Comparison of ENCODE assay signal across 8 cellular contexts in genomic region chr9:127930298-127931091, GRCh38. TPM values are rescaled to one million over a fixed set of nuclear protein-coding genes. Genes with fewer than 3 reads are reported as not detected.
DNase-seq lines count a peak whose midpoint lies in the region; ATAC-seq and TF ChIP-seq lines count a peak whose summit lies in the region.

TSS of gene PIP5KL1 (minus strand) at chr9:127930777. CDS start at chr9:127930752, 25 bp downstream.

- TF ChIP-seq CTCF in AG04450 (IDR thresholded peaks at IDR 0.05; ENCODE audit: low read depth, low read length) = peak; percentile 37
- TF ChIP-seq CTCF in left lung (IDR thresholded peaks at IDR 0.05) = no peak

- H3K36me3 ChIP-seq in left lung = peaks cover 0 to 14% of the 10 kb centered on the region in 2 donors

- peaks cover 26 to 51% of the 10 kb centered on the region in 2 donors for H3K4me1 ChIP-seq in left lung

- ATAC-seq in GM18517 (IDR thresholded peaks at IDR 0.05; ENCODE audit: unreplicated experiment) = peak; percentile 68
- peak; percentile 73 for ATAC-seq in HG02973 (IDR thresholded peaks at IDR 0.05; ENCODE audit: unreplicated experiment)
- peak; percentile 82 for ATAC-seq in left lung

- DNase-seq in AG04450 (ENCODE audit: low read depth, low spot score) (no peak), NCI-H345 (lab: John Stamatoyannopoulos, UW) (peak; percentile 86), dermis blood vessel endothelial cell (peak; percentile 87), left lung (peak; percentile 83 to 93)
- peak; percentile 77 for DNase-seq in activated CD4-positive, alpha-beta T cell treated with anti-CD3 and anti-CD28 coated beads, Interleukin-2, amount 10 ng/mL, durations not matched to agents 7 days and 5 days
- peak; percentile 41 for DNase-seq in stimulated activated CD4-positive, alpha-beta T cell treated with anti-CD3 and anti-CD28 coated beads, Interleukin-2, amount 100 ng/mL, for 4 hours (ENCODE audit: low read depth)

- peak within 1 kb of the TSS; percentile 68 for H3K27ac Mint-ChIP-seq in activated CD4-positive, alpha-beta T cell treated with anti-CD3 and anti-CD28 coated beads, Interleukin-2, amount 10 ng/mL, durations not matched to agents 7 days and 5 days

- H3K27ac ChIP-seq in AG04450 (ENCODE audit: low read depth, low read length) (peak within 1 kb of the TSS; percentile 90), left lung (peak within 1 kb of the TSS; percentile 71 to 77)

- H3K27me3 ChIP-seq in AG04450 (ENCODE audit: control insufficient read depth, insufficient read depth, low read length) = no peaks in the 10 kb centered on the region
- peaks cover 0 to 61% of the 10 kb centered on the region in 2 donors for H3K27me3 ChIP-seq in left lung

- H3K4me1 Mint-ChIP-seq in activated CD4-positive, alpha-beta T cell treated with anti-CD3 and anti-CD28 coated beads, Interleukin-2, amount 10 ng/mL, durations not matched to agents 7 days and 5 days = peaks cover 44% of the 10 kb centered on the region

- H3K9me3 ChIP-seq in AG04450 (ENCODE audit: control insufficient read depth, insufficient read depth, low read length) (no peaks in the 10 kb centered on the region; the same call in 1 of the 2 replicates), left lung (no peaks in the 10 kb centered on the region)

- peak within 1 kb of the TSS; percentile 64 for H3K4me3 Mint-ChIP-seq in activated CD4-positive, alpha-beta T cell treated with anti-CD3 and anti-CD28 coated beads, Interleukin-2, amount 10 ng/mL, durations not matched to agents 7 days and 5 days

- H3K27me3 Mint-ChIP-seq in activated CD4-positive, alpha-beta T cell treated with anti-CD3 and anti-CD28 coated beads, Interleukin-2, amount 10 ng/mL, durations not matched to agents 7 days and 5 days = peaks cover 9% of the 10 kb centered on the region

- CTCF ChIA-PET in AG04450 (lab: Charles Lee) = interaction anchor here (0.7 to 1.2 kb wide), 5 partner anchors 9 to 189 kb away, joined by 3 to 8 read pairs (median 4); no protein-coding TSS in a partner anchor
- CTCF ChIA-PET in activated CD4-positive, alpha-beta T cell treated with anti-CD3 and anti-CD28 coated beads, Interleukin-2, amount 10 ng/mL, durations not matched to agents 7 days and 5 days (lab: Charles Lee) = interaction anchor here (0.5 to 3.1 kb wide), 9 partner anchors 9 to 196 kb away, joined by 3 to 9 read pairs (median 4); partner anchors contain the start of genes CDK9 and TOR2A

- POLR2A ChIA-PET in AG04450 (lab: Yijun Ruan, JAX) = interaction anchor here (0.6 kb wide), 1 partner anchor 139 kb away, joined by 3 read pairs; no protein-coding TSS in a partner anchor
- POLR2A ChIA-PET in activated CD4-positive, alpha-beta T cell treated with anti-CD3 and anti-CD28 coated beads, Interleukin-2, amount 10 ng/mL, durations not matched to agents 7 days and 5 days (lab: Charles Lee) = interaction anchor here (0.7 kb wide), 1 partner anchor 133 kb away, joined by 3 read pairs; no protein-coding TSS in a partner anchor

- H3K4me3 ChIP-seq in AG04450 (ENCODE audit: low read depth, low read length) (peak within 1 kb of the TSS; percentile 65), left lung (peak within 1 kb of the TSS; percentile 38 to 56)

- intact Hi-C loops in left lung (cut with DNase I) = no loop called here

- H3K9me3 Mint-ChIP-seq in activated CD4-positive, alpha-beta T cell treated with anti-CD3 and anti-CD28 coated beads, Interleukin-2, amount 10 ng/mL, durations not matched to agents 7 days and 5 days = no peaks in the 10 kb centered on the region

- peaks cover 14% of the 10 kb centered on the region for H3K36me3 Mint-ChIP-seq in activated CD4-positive, alpha-beta T cell treated with anti-CD3 and anti-CD28 coated beads, Interleukin-2, amount 10 ng/mL, durations not matched to agents 7 days and 5 days (ENCODE audit: low read depth)

RNA-seq across cellular contexts. Expression of gene PIP5KL1, which starts in this region (rescaled TPM):
- 1.2 TPM in 2 replicates for polyA plus RNA-seq in AG04450 (2011; rRNA removed)
- 1.2 and 1.3 TPM in 2 replicates for polyA minus RNA-seq in AG04450 (2011; rRNA and poly(A)+ RNA removed)
- total RNA-seq in activated CD4-positive, alpha-beta T cell treated with anti-CD3 and anti-CD28 coated beads, Interleukin-2, amount 10 ng/mL, durations not matched to agents 7 days and 5 days = 1 to 10 TPM; 2.5 to 4.1 TPM
- total RNA-seq in dermis blood vessel endothelial cell = 0.51 and 0.70 TPM in 2 replicates
- total RNA-seq in left lung = 1 to 10 TPM; 3.8 to 6.7 TPM

Comparison
In these comparisons a context has a peak if more than half of its experiments do, and no peak if none do; other contexts are left out.
1. Peak in DNase-seq in dermis blood vessel endothelial cell; RNA of the gene not detected or under 1 TPM.